Comparison of ENCODE assay signal across 8 cellular contexts in genomic region chr5:180315762-180316212, GRCh38. TPM values are rescaled to one million over a fixed set of nuclear protein-coding genes. Genes with fewer than 3 reads are reported as not detected.
DNase-seq lines count a peak whose midpoint lies in the region; ATAC-seq and TF ChIP-seq lines count a peak whose summit lies in the region.

No MANE protein-coding gene starts in this region.

- no peak overlapping the region for H3K9ac ChIP-seq in smooth muscle cell (ENCODE audit: low read depth)

- intact Hi-C loops in left ventricle myocardium inferior (cut with micrococcal nuclease), result no loop called here

- H3K79me2 ChIP-seq in smooth muscle cell (ENCODE audit: low read depth), result no peaks in the 10 kb centered on the region

- no peaks in the 10 kb centered on the region for H3K36me3 Mint-ChIP-seq in activated naive CD8-positive, alpha-beta T cell treated with anti-CD3 and anti-CD28 coated beads for 36 hours

- H3K27me3 ChIP-seq in left ventricle myocardium inferior (ENCODE audit: low read depth) (peaks cover 9% of the 10 kb centered on the region), smooth muscle cell (ENCODE audit: low read depth) (no peaks in the 10 kb centered on the region)

- H3K36me3 ChIP-seq in left ventricle myocardium inferior (peaks cover 11% of the 10 kb centered on the region), smooth muscle cell (ENCODE audit: low read depth) (peaks cover 3% of the 10 kb centered on the region)

- H3K4me3 ChIP-seq in left ventricle myocardium inferior, result no peak overlapping the region
- H3K4me3 ChIP-seq in smooth muscle cell, result no peak overlapping the region

- WGBS in smooth muscle cell (ENCODE audit: low lambda C conversion rate), result 89% methylated on average over 9 of the region's 9 CpGs

- no peak overlapping the region for H2AFZ ChIP-seq in smooth muscle cell (ENCODE audit: low read depth)

- TF ChIP-seq CTCF in left ventricle myocardium inferior (IDR thresholded peaks at IDR 0.05; ENCODE audit: borderline replicate concordance) (peak; percentile 87), smooth muscle cell (IDR thresholded peaks at IDR 0.05; ENCODE audit: borderline replicate concordance, insufficient read depth, poor library complexity, severe bottlenecking) (peak; percentile 95)

- no peak overlapping the region for H3K4me2 ChIP-seq in smooth muscle cell

- no peaks in the 10 kb centered on the region for H3K4me1 Mint-ChIP-seq in activated naive CD8-positive, alpha-beta T cell treated with anti-CD3 and anti-CD28 coated beads for 36 hours

- ATAC-seq in HG03354 (IDR thresholded peaks at IDR 0.05; ENCODE audit: poor library complexity, severe bottlenecking, unreplicated experiment) (peak; percentile 74), HG02870 (IDR thresholded peaks at IDR 0.05; ENCODE audit: unreplicated experiment) (no peak)

- H3K4me1 ChIP-seq in left ventricle myocardium inferior (no peaks in the 10 kb centered on the region), smooth muscle cell (ENCODE audit: low read depth) (no peaks in the 10 kb centered on the region)

- H3K9me3 ChIP-seq in left ventricle myocardium inferior (replicated peaks) (no peaks in the 10 kb centered on the region), smooth muscle cell (replicated peaks; ENCODE audit: low read depth) (no peaks in the 10 kb centered on the region)

- H3K4me3 Mint-ChIP-seq in activated naive CD8-positive, alpha-beta T cell treated with anti-CD3 and anti-CD28 coated beads for 36 hours, result no peak overlapping the region

- no peaks in the 10 kb centered on the region for H3K27me3 Mint-ChIP-seq in activated naive CD8-positive, alpha-beta T cell treated with anti-CD3 and anti-CD28 coated beads for 36 hours

- H3F3A ChIP-seq in smooth muscle cell (ENCODE audit: low read depth), result peaks cover 8% of the 10 kb centered on the region

- H3K27ac Mint-ChIP-seq in activated naive CD8-positive, alpha-beta T cell treated with anti-CD3 and anti-CD28 coated beads for 36 hours, result no peak overlapping the region

- DNase-seq in NCI-H446 (lab: John Stamatoyannopoulos, UW) (peak; percentile 9 to 53), NCI-H446 treated with DMSO at 0.1 percent for 48 hours (lab: John Stamatoyannopoulos, UW) (no peak), SW480 (ENCODE audit: low spot score) (peak; percentile 64), left ventricle myocardium inferior (peak; percentile 63), smooth muscle cell (lab: John Stamatoyannopoulos, UW; ENCODE audit: unreplicated experiment) (peak; percentile 17)
- DNase-seq in activated naive CD8-positive, alpha-beta T cell treated with anti-CD3 and anti-CD28 coated beads for 36 hours, result peak; percentile 73

- peaks cover 4% of the 10 kb centered on the region for H4K20me1 ChIP-seq in smooth muscle cell (ENCODE audit: low read depth)

- H3K9me3 Mint-ChIP-seq in activated naive CD8-positive, alpha-beta T cell treated with anti-CD3 and anti-CD28 coated beads for 36 hours, result no peaks in the 10 kb centered on the region

- H3K27ac ChIP-seq in left ventricle myocardium inferior (replicated peaks) (no peak overlapping the region), smooth muscle cell (ENCODE audit: low read depth) (no peak overlapping the region)

RNA-seq across cellular contexts. Expression of gene MAPK9, which starts 23.9 kb away (rescaled TPM):
- total RNA-seq in activated naive CD8-positive, alpha-beta T cell treated with anti-CD3 and anti-CD28 coated beads for 36 hours, result 10 to 100 TPM; 39.5 to 39.7 TPM
- total RNA-seq in left ventricle myocardium inferior (40.9 TPM), smooth muscle cell (40.9 and 43.4 TPM in 2 replicates)
- polyA plus RNA-seq in smooth muscle cell, result 34.8 and 36.0 TPM in 2 replicates

RNA-seq across cellular contexts. Expression of gene GFPT2, which starts 37.3 kb away (rescaled TPM):
- under 1 TPM; 0.10 to 0.18 TPM for total RNA-seq in activated naive CD8-positive, alpha-beta T cell treated with anti-CD3 and anti-CD28 coated beads for 36 hours
- total RNA-seq in left ventricle myocardium inferior (8.4 TPM), smooth muscle cell (137 and 168 TPM in 2 replicates)
- polyA plus RNA-seq in smooth muscle cell, result 163 and 243 TPM in 2 replicates

Comparison
In these comparisons a context has a peak if more than half of its experiments do, and no peak if none do; other contexts are left out.
1. RNA of gene GFPT2, which starts 37.3 kb away (total RNA-seq): 137 to 168 TPM in smooth muscle cell; 8.4 TPM in left ventricle myocardium inferior (single experiment) and 0.10 to 0.18 TPM in activated naive CD8-positive, alpha-beta T cell treated with anti-CD3 and anti-CD28 coated beads for 36 hours; every median in the first group is over 10 times any median in the second.